ENCODE assay signal across 1 cellular context in the genomic region with DNA sequence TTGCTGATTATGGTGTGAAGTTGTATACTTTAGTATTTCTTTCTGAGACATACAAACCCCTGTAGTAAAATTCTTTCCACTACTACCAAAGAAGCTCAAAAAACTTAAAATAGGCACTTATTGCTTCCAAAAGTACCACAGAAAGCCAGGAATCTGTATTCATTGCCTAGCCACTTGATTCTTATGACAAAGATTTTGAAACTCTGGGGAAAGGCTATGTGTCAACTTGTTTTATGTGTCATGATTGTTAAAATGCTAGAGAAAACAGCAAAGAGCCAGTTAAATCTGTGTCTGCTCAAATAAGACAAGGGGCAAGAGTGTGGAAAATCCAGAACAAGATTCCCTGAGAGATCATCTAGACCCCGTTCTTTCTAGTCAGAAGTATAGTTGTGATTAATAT.
TF ChIP-seq lines count a peak whose summit lies in the region.

No MANE protein-coding gene starts in this region.

TF ChIP-seq in GM12878, 131 proteins besides CTCF, POLR2A, EP300 and RAD21:
- TF ChIP-seq NBN (IDR thresholded peaks at IDR 0.05) (no peak), ZBED1 (IDR thresholded peaks at IDR 0.05; ENCODE audit: borderline replicate concordance) (no peak), MAX (IDR thresholded peaks at IDR 0.05; ENCODE audit: low read depth, low read length) (no peak), USF2 (IDR thresholded peaks at IDR 0.05; ENCODE audit: borderline replicate concordance, low read depth, low read length) (no peak), RUNX3 (IDR thresholded peaks at IDR 0.05; ENCODE audit: low read length) (no peak), EED (IDR thresholded peaks at IDR 0.05; ENCODE audit: low read depth) (no peak), RFX5 (IDR thresholded peaks at IDR 0.05; ENCODE audit: low read depth, low read length) (no peak), NFIC (IDR thresholded peaks at IDR 0.05; ENCODE audit: low read depth, low read length) (no peak), POLR2AphosphoS2 (IDR thresholded peaks at IDR 0.05; ENCODE audit: low read depth, low read length) (no peak), BMI1 (IDR thresholded peaks at IDR 0.05; ENCODE audit: borderline replicate concordance) (no peak), NR2C1 (IDR thresholded peaks at IDR 0.05) (no peak), KAT2A (conservative IDR thresholded peaks at IDR 0.05; ENCODE audit: control insufficient read depth, low read depth, low read length) (no peak), ATF2 (IDR thresholded peaks at IDR 0.05; ENCODE audit: low read length) (no peak), IRF5 (IDR thresholded peaks at IDR 0.05; ENCODE audit: borderline replicate concordance) (no peak), CEBPB (IDR thresholded peaks at IDR 0.05; ENCODE audit: borderline replicate concordance in 1 of 2, low read depth in 2 of 2, low read length in 2 of 2) (no peak), YBX1 (IDR thresholded peaks at IDR 0.05) (no peak), E4F1 (IDR thresholded peaks at IDR 0.05; ENCODE audit: borderline replicate concordance, partially characterized antibody) (no peak)
